Comparison of ENCODE assay signal across 1 cellular context in the genomic region with DNA sequence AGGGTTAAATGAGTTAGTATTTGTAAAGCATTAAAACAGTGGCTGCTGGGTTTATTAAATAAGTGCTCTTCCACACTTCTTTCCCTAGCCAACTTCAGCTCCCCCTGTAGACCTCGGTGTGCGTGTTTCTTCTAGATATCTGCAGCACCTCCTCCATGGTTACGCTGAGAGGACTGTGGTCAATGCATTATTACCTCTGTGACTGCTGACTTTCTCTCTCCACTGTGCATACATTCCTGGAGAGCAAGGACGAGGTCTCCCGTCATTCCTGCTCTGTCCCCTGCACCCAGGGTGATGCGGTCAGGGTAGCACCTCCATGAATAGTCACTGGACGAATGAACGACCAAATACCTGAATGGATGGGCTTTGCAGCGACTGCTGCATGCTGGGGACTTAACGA.
TF ChIP-seq lines count a peak whose summit lies in the region.

No MANE protein-coding gene starts in this region.

TF ChIP-seq in K562, 482 proteins besides CTCF, POLR2A, EP300 and RAD21:
- TF ChIP-seq ARID1B (IDR thresholded peaks at IDR 0.05) (peak; percentile 13; the same call in 1 of the 2 replicates), ZNF197 (CRISPR knock-in tag; IDR thresholded peaks at IDR 0.05; ENCODE audit: low read depth) (no peak), RBBP5 (IDR thresholded peaks at IDR 0.05; ENCODE audit: borderline replicate concordance, insufficient read depth, low read length, poor library complexity, severe bottlenecking) (no peak), ZBTB17 (CRISPR knock-in tag; IDR thresholded peaks at IDR 0.05) (no peak), NR4A1 (CRISPR knock-in tag; IDR thresholded peaks at IDR 0.05) (no peak), NR4A1 (tag; IDR thresholded peaks at IDR 0.05) (0 out of 2 replicates have a peak, but pooled peaks have one; percentile 17), XRCC5 (IDR thresholded peaks at IDR 0.05; ENCODE audit: low read depth, low read length) (no peak), TBP (optimal IDR thresholded peaks at IDR 0.05; ENCODE audit: low read depth, low read length) (no peak), ZNF282 (CRISPR knock-in tag; IDR thresholded peaks at IDR 0.05) (no peak), ZSCAN32 (CRISPR knock-in tag; IDR thresholded peaks at IDR 0.05) (no peak), NR2F6 (CRISPR knock-in tag; IDR thresholded peaks at IDR 0.05) (no peak), CXXC5 (CRISPR knock-in tag; IDR thresholded peaks at IDR 0.05) (peak; percentile 42; the same call in 1 of the 2 replicates), STAT5B (CRISPR knock-in tag; IDR thresholded peaks at IDR 0.05) (no peak), ELF1 (tag; IDR thresholded peaks at IDR 0.05) (no peak), ZNF3 (CRISPR knock-in tag; IDR thresholded peaks at IDR 0.05) (no peak)
- TF ChIP-seq, protein P1, sequence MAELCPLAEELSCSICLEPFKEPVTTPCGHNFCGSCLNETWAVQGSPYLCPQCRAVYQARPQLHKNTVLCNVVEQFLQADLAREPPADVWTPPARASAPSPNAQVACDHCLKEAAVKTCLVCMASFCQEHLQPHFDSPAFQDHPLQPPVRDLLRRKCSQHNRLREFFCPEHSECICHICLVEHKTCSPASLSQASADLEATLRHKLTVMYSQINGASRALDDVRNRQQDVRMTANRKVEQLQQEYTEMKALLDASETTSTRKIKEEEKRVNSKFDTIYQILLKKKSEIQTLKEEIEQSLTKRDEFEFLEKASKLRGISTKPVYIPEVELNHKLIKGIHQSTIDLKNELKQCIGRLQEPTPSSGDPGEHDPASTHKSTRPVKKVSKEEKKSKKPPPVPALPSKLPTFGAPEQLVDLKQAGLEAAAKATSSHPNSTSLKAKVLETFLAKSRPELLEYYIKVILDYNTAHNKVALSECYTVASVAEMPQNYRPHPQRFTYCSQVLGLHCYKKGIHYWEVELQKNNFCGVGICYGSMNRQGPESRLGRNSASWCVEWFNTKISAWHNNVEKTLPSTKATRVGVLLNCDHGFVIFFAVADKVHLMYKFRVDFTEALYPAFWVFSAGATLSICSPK (IDR thresholded peaks at IDR 0.05; ENCODE audit: borderline replicate concordance), result no peak
- TF ChIP-seq, protein P2, sequence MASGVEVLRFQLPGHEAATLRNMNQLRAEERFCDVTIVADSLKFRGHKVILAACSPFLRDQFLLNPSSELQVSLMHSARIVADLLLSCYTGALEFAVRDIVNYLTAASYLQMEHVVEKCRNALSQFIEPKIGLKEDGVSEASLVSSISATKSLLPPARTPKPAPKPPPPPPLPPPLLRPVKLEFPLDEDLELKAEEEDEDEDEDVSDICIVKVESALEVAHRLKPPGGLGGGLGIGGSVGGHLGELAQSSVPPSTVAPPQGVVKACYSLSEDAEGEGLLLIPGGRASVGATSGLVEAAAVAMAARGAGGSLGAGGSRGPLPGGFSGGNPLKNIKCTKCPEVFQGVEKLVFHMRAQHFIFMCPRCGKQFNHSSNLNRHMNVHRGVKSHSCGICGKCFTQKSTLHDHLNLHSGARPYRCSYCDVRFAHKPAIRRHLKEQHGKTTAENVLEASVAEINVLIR (CRISPR knock-in tag; IDR thresholded peaks at IDR 0.05), result no peak
